ENCODE assay signal across 38 cellular contexts in the genomic region with DNA sequence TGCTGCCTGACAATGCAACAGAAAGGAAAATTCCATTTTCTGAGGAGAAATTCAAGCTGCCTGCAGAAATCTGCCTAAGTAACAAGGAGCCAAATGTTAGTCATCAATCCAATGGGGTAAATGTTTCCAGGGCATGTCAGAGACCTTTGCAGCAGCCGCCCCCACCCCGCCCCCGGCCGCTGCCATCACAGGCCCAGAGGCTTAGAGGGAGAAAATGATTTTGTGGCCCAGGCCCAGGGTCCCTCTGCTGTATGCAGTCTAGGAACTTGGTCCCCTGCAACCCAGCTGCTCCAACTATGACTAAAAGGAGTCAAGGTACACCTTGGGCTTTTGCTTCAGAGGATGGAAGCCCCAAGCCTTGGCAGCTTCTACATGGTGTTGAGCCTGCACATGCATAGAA. TPM values are rescaled to one million over a fixed set of nuclear protein-coding genes. Genes with fewer than 3 reads are reported as not detected.
"Had no signal": no experiment of that assay in that cellular context is flagged by ENCODE, and none has a peak within 500 bp of the region (broad histone marks: within the 10 kb centered on the region; RNA-seq: fewer than 3 reads in every experiment).

No MANE protein-coding gene starts in this region.

- H3K4me3 ChIP-seq: MG63 had no signal

- H3K27ac ChIP-seq: KMS-11 had no signal

- H3K9me3 ChIP-seq: MG63 had no signal

- H3K36me3 ChIP-seq: MG63 had no signal

- H3K27me3 ChIP-seq: MG63 had no signal

- DNase-seq: Karpas-422, Kasumi-1, KG1, MG63, MM.1S, NCI-H1048, NCI-H1092, NCI-H1105, NCI-H1105 treated with DMSO at 0.1 percent for 48 hours, NCI-H1417, NCI-H1417 treated with DMSO at 0.1 percent for 48 hours, NCI-H1436, NCI-H1436 treated with DMSO at 0.1 percent for 48 hours, NCI-H146, NCI-H1694, NCI-H1694 treated with DMSO at 0.1 percent for 48 hours, NCI-H187, NCI-H187 treated with DMSO at 0.1 percent for 48 hours, NCI-H1930, NCI-H2029, NCI-H2029 treated with DMSO at 0.1 percent for 48 hours, NCI-H2081, NCI-H2081 treated with DMSO at 0.1 percent for 48 hours, NCI-H2107, NCI-H2171, NCI-H2171 treated with DMSO at 0.1 percent for 48 hours, NCI-H2227 treated with DMSO at 0.1 percent for 48 hours, NCI-H226, NCI-H345, NCI-H446, NCI-H446 treated with DMSO at 0.1 percent for 48 hours, NCI-H510A, NCI-H510A treated with DMSO at 0.1 percent for 48 hours had no signal

RNA-seq across cellular contexts. Expression of gene KCNV2, which starts 50.7 kb away (rescaled TPM):
- total RNA-seq: LHCN-M2, M059J, MCF 10A, NCI-H460 had no signal
